Comparison of ENCODE assay signal across 22 cellular contexts in the genomic region with DNA sequence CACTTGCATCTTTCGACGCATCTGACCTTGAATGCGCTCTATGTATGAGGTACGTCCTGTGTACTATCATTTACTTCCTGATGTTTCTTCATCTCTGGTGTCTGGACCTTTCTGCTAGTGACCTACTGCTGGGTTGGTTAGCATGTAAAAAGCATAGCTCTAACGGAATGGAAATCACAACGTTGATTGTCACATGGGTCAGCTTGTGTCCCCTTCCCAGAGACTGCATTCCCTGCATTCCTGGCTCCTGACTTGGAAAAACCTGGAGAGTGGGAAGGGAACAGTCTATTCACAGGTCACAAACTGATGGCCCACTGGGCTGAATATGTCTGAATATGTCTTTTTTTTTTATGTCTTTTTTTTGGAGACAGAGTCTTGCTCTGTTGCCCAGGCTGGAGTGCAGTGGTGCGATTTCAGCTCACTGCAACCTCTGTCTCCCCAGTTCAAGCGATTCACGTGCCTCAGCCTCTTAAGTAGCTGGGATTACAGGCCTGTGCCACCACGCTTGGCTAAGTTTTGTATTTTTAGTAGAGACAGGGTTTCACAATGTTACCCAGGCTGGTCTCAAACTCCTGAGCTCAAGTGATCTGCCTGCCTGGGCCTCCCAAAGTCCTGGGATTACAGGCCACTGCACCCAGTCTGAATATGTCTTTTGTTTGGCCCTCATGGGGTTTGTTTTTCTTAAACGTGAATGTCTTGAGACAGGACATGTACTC. TPM values are rescaled to one million over a fixed set of nuclear protein-coding genes. Genes with fewer than 3 reads are reported as not detected.
"Had no signal": no experiment of that assay in that cellular context is flagged by ENCODE, and none has a peak within 500 bp of the region (broad histone marks: within the 10 kb centered on the region; RNA-seq: fewer than 3 reads in every experiment).

No MANE protein-coding gene starts in this region.

- DNase-seq: activated CD4-positive, alpha-beta T cell treated with anti-CD3 and anti-CD28 coated beads for 1 hour; activated CD4-positive, alpha-beta T cell treated with anti-CD3 and anti-CD28 coated beads, Interleukin-2, amount 50 U/mL, for 1 hour; activated CD8-positive, alpha-beta T cell treated with anti-CD3 and anti-CD28 coated beads, Interleukin-2, amount 10 ng/mL, durations not matched to agents 7 days and 5 days; activated gamma-delta T cell treated with Interleukin-2 at 50 U/mL for 16 hours; activated naive CD8-positive, alpha-beta T cell treated with anti-CD3 and anti-CD28 coated beads, Interleukin-2, amount 10 ng/mL, durations not matched to agents 7 days and 5 days; amniotic stem cell; erythroblast; foreskin fibroblast; immature natural killer cell; left lung; natural killer cell; stimulated activated CD4-positive, alpha-beta T cell treated with anti-CD3 and anti-CD28 coated beads, Interleukin-4, amount 100 ng/mL, for 24 hours; stimulated activated naive CD4-positive, alpha-beta T cell treated with Interleukin-2 at 50 U/mL for 16 hours; upper lobe of right lung had no signal

- H3K4me3 Mint-ChIP-seq: activated CD8-positive, alpha-beta T cell treated with anti-CD3 and anti-CD28 coated beads, Interleukin-2, amount 10 ng/mL, durations not matched to agents 7 days and 5 days; activated naive CD8-positive, alpha-beta T cell treated with anti-CD3 and anti-CD28 coated beads, Interleukin-2, amount 10 ng/mL, durations not matched to agents 7 days and 5 days; activated T-helper 1 cell treated with anti-CD3 and anti-CD28 coated beads, Interleukin-12 subunit alpha, Interleukin-12 subunit beta, Interleukin-2, Interleukin-4 antibody, amounts not matched to agents 30 ng/mL and 10 ng/mL and 1 ng/mL, durations not matched to agents 14 hours and 24 hours and 36 hours; immature natural killer cell; natural killer cell; T-helper 2 cell treated with Interferon-gamma antibody and Interleukin-4, amounts not matched to agents 5 μg/mL and 100 μg/mL, for 36 hours had no signal

- ATAC-seq: activated CD8-positive, alpha-beta T cell treated with anti-CD3 and anti-CD28 coated beads, Interleukin-2, amount 10 ng/mL, durations not matched to agents 7 days and 5 days; left lung; natural killer cell; upper lobe of right lung had no signal

- H3K36me3 Mint-ChIP-seq: activated naive CD8-positive, alpha-beta T cell treated with anti-CD3 and anti-CD28 coated beads, Interleukin-2, amount 10 ng/mL, durations not matched to agents 7 days and 5 days had no signal

- FAIRE-seq: bronchial epithelial cell, TTC549 had no signal

- H3K9me3 Mint-ChIP-seq: activated T-helper 1 cell treated with anti-CD3 and anti-CD28 coated beads, Interleukin-12 subunit alpha, Interleukin-12 subunit beta, Interleukin-2, Interleukin-4 antibody, amounts not matched to agents 30 ng/mL and 10 ng/mL and 1 ng/mL, durations not matched to agents 14 hours and 24 hours and 36 hours; natural killer cell; T-helper 2 cell treated with Interferon-gamma antibody and Interleukin-4, amounts not matched to agents 5 μg/mL and 100 μg/mL, for 36 hours had no signal

- H3K27ac Mint-ChIP-seq: activated CD8-positive, alpha-beta T cell treated with anti-CD3 and anti-CD28 coated beads, Interleukin-2, amount 10 ng/mL, durations not matched to agents 7 days and 5 days; activated naive CD8-positive, alpha-beta T cell treated with anti-CD3 and anti-CD28 coated beads, Interleukin-2, amount 10 ng/mL, durations not matched to agents 7 days and 5 days; activated T-helper 1 cell treated with anti-CD3 and anti-CD28 coated beads, Interleukin-12 subunit alpha, Interleukin-12 subunit beta, Interleukin-2, Interleukin-4 antibody, amounts not matched to agents 30 ng/mL and 10 ng/mL and 1 ng/mL, durations not matched to agents 14 hours and 24 hours and 36 hours; immature natural killer cell; natural killer cell; progenitor cell of endocrine pancreas; T-helper 2 cell treated with Interferon-gamma antibody and Interleukin-4, amounts not matched to agents 5 μg/mL and 100 μg/mL, for 36 hours had no signal

- H3K27me3 Mint-ChIP-seq: activated naive CD8-positive, alpha-beta T cell treated with anti-CD3 and anti-CD28 coated beads, Interleukin-2, amount 10 ng/mL, durations not matched to agents 7 days and 5 days; progenitor cell of endocrine pancreas had no signal

- H3K4me1 ChIP-seq: left lung, upper lobe of right lung had no signal

- H3K27me3 ChIP-seq: left lung, upper lobe of right lung had no signal

- H3K4me3 ChIP-seq: left lung, thoracic aorta, upper lobe of right lung had no signal

- H3K27ac ChIP-seq: left lung, thoracic aorta, upper lobe of right lung had no signal

- H3K9me3 ChIP-seq: left lung, thoracic aorta, upper lobe of right lung had no signal

RNA-seq across cellular contexts. Expression of gene LONRF3, which starts 16.3 kb away (rescaled TPM):
- total RNA-seq: osteocyte had no signal
- polyA plus RNA-seq: fibroblast of lung had no signal
